ENCODE assay signal across 1 cellular context in the genomic region with DNA sequence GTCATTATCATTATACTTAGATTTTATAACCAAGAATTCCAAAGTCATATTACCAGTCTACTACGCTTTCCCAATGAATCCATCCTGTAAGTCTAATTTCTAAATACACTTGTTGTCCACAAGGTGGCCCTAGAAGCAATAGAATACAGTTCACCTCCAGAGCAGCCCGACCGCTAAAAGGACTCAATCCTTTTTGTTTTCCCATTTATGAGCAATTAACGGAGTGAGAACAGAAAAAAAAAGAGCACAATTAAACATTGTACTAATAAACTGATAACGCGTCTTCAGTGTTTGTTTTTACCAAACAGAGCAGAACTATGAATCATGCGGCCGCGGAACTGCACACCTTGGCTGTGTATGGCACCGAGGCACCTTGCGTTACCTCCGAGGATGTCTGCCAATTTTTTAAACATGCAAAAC.
TF ChIP-seq lines count a peak whose summit lies in the region.

No MANE protein-coding gene starts in this region.

TF ChIP-seq in HepG2, 621 proteins besides CTCF, POLR2A, EP300 and RAD21 (continued from another document):
- TF ChIP-seq, protein P1, sequence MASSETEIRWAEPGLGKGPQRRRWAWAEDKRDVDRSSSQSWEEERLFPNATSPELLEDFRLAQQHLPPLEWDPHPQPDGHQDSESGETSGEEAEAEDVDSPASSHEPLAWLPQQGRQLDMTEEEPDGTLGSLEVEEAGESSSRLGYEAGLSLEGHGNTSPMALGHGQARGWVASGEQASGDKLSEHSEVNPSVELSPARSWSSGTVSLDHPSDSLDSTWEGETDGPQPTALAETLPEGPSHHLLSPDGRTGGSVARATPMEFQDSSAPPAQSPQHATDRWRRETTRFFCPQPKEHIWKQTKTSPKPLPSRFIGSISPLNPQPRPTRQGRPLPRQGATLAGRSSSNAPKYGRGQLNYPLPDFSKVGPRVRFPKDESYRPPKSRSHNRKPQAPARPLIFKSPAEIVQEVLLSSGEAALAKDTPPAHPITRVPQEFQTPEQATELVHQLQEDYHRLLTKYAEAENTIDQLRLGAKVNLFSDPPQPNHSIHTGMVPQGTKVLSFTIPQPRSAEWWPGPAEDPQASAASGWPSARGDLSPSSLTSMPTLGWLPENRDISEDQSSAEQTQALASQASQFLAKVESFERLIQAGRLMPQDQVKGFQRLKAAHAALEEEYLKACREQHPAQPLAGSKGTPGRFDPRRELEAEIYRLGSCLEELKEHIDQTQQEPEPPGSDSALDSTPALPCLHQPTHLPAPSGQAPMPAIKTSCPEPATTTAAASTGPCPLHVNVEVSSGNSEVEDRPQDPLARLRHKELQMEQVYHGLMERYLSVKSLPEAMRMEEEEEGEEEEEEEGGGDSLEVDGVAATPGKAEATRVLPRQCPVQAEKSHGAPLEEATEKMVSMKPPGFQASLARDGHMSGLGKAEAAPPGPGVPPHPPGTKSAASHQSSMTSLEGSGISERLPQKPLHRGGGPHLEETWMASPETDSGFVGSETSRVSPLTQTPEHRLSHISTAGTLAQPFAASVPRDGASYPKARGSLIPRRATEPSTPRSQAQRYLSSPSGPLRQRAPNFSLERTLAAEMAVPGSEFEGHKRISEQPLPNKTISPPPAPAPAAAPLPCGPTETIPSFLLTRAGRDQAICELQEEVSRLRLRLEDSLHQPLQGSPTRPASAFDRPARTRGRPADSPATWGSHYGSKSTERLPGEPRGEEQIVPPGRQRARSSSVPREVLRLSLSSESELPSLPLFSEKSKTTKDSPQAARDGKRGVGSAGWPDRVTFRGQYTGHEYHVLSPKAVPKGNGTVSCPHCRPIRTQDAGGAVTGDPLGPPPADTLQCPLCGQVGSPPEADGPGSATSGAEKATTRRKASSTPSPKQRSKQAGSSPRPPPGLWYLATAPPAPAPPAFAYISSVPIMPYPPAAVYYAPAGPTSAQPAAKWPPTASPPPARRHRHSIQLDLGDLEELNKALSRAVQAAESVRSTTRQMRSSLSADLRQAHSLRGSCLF (CRISPR knock-in tag; IDR thresholded peaks at IDR 0.05; ENCODE audit: borderline replicate concordance), result no peak
- TF ChIP-seq SOX6 (IDR thresholded peaks at IDR 0.05), result no peak
- 0 out of 2 replicates have a peak, but pooled peaks have one; percentile 12 for TF ChIP-seq SOX6 (CRISPR knock-in tag; IDR thresholded peaks at IDR 0.05)
- TF ChIP-seq ZNF337 (CRISPR knock-in tag; IDR thresholded peaks at IDR 0.05; ENCODE audit: borderline replicate concordance, low read depth), result 0 out of 2 replicates have a peak, but pooled peaks have one; percentile 37
- TF ChIP-seq SMC3 (IDR thresholded peaks at IDR 0.05; ENCODE audit: low read length), result peak; percentile 85
